ENCODE assay signal across 18 cellular contexts in genomic region chr22:18965526-18966421, GRCh38. TPM values are rescaled to one million over a fixed set of nuclear protein-coding genes. Genes with fewer than 3 reads are reported as not detected.
"Had no signal": no experiment of that assay in that cellular context is flagged by ENCODE, and none has a peak within 500 bp of the region (broad histone marks: within the 10 kb centered on the region; RNA-seq: fewer than 3 reads in every experiment).

No MANE protein-coding gene starts in this region.

- H3K9me3 Mint-ChIP-seq: activated CD4-positive, alpha-beta memory T cell treated with anti-CD3 and anti-CD28 coated beads, Interleukin-2, amount 10 ng/mL, durations not matched to agents 7 days and 5 days; activated naive CD4-positive, alpha-beta T cell treated with anti-CD3 and anti-CD28 coated beads, Interleukin-2, amount 10 ng/mL, durations not matched to agents 7 days and 5 days; activated T-helper 2 cell treated with anti-CD3 and anti-CD28 coated beads, Interferon-gamma antibody, Interleukin-2, Interleukin-4, amounts not matched to agents 10 μg/mL and 5 μg/mL and 100 μg/mL, durations not matched to agents 14 hours and 24 hours and 36 hours; nephron progenitor cell; stimulated activated naive B cell treated with anti-CD40 and anti-IgM and Interleukin-4, amounts not matched to agents 10 μg/mL and 1 μg/mL and 100 μg/mL, for 72 hours; T-helper 2 cell treated with Interferon-gamma antibody and Interleukin-4, amounts not matched to agents 5 μg/mL and 100 μg/mL, for 36 hours; WTC11 had no signal

- H3K4me3 Mint-ChIP-seq: activated CD4-positive, alpha-beta memory T cell treated with anti-CD3 and anti-CD28 coated beads, Interleukin-2, amount 10 ng/mL, durations not matched to agents 7 days and 5 days; activated CD8-positive, alpha-beta memory T cell treated with anti-CD3 and anti-CD28 coated beads, Interleukin-2, amount 10 ng/mL, durations not matched to agents 7 days and 5 days; activated naive CD4-positive, alpha-beta T cell treated with anti-CD3 and anti-CD28 coated beads, Interleukin-2, amount 10 ng/mL, durations not matched to agents 7 days and 5 days; nephron progenitor cell; stimulated activated naive B cell treated with anti-CD40 and anti-IgM and Interleukin-4, amounts not matched to agents 10 μg/mL and 1 μg/mL and 100 μg/mL, for 72 hours; T-helper 2 cell treated with Interferon-gamma antibody and Interleukin-4, amounts not matched to agents 5 μg/mL and 100 μg/mL, for 36 hours; WTC11 had no signal

- H3K36me3 Mint-ChIP-seq: activated CD8-positive, alpha-beta memory T cell treated with anti-CD3 and anti-CD28 coated beads, Interleukin-2, amount 10 ng/mL, durations not matched to agents 7 days and 5 days; activated naive CD4-positive, alpha-beta T cell treated with anti-CD3 and anti-CD28 coated beads, Interleukin-2, amount 10 ng/mL, durations not matched to agents 7 days and 5 days; stimulated activated naive B cell treated with anti-CD40 and anti-IgM and Interleukin-4, amounts not matched to agents 10 μg/mL and 1 μg/mL and 100 μg/mL, for 72 hours; WTC11 had no signal

- H3K4me3 ChIP-seq: psoas muscle, spleen, thoracic aorta, upper lobe of left lung had no signal

- H3K36me3 ChIP-seq: spleen, thoracic aorta, upper lobe of left lung had no signal

- H3K27ac Mint-ChIP-seq: activated CD4-positive, alpha-beta memory T cell treated with anti-CD3 and anti-CD28 coated beads, Interleukin-2, amount 10 ng/mL, durations not matched to agents 7 days and 5 days; activated CD8-positive, alpha-beta memory T cell treated with anti-CD3 and anti-CD28 coated beads, Interleukin-2, amount 10 ng/mL, durations not matched to agents 7 days and 5 days; activated naive CD4-positive, alpha-beta T cell treated with anti-CD3 and anti-CD28 coated beads, Interleukin-2, amount 10 ng/mL, durations not matched to agents 7 days and 5 days; activated T-helper 2 cell treated with anti-CD3 and anti-CD28 coated beads, Interferon-gamma antibody, Interleukin-2, Interleukin-4, amounts not matched to agents 10 μg/mL and 5 μg/mL and 100 μg/mL, durations not matched to agents 14 hours and 24 hours and 36 hours; nephron progenitor cell; stimulated activated naive B cell treated with anti-CD40 and anti-IgM and Interleukin-4, amounts not matched to agents 10 μg/mL and 1 μg/mL and 100 μg/mL, for 72 hours; T-helper 2 cell treated with Interferon-gamma antibody and Interleukin-4, amounts not matched to agents 5 μg/mL and 100 μg/mL, for 36 hours; WTC11 had no signal

- ATAC-seq: activated CD8-positive, alpha-beta memory T cell treated with anti-CD3 and anti-CD28 coated beads, Interleukin-2, amount 10 ng/mL, durations not matched to agents 7 days and 5 days; esophagus mucosa; left cardiac atrium; psoas muscle; stimulated activated naive B cell treated with anti-CD40 and anti-IgM and Interleukin-4, amounts not matched to agents 10 μg/mL and 1 μg/mL and 100 μg/mL, for 72 hours; WTC11 had no signal

- H3K27ac ChIP-seq: psoas muscle, spleen, thoracic aorta, upper lobe of left lung had no signal

- DNase-seq: activated CD4-positive, alpha-beta memory T cell treated with anti-CD3 and anti-CD28 coated beads, Interleukin-2, amount 10 ng/mL, durations not matched to agents 7 days and 5 days; activated CD4-positive, alpha-beta T cell treated with anti-CD3 and anti-CD28 coated beads for 48 hours; activated CD8-positive, alpha-beta memory T cell treated with anti-CD3 and anti-CD28 coated beads, Interleukin-2, amount 10 ng/mL, durations not matched to agents 7 days and 5 days; activated naive CD4-positive, alpha-beta T cell treated with anti-CD3 and anti-CD28 coated beads, Interleukin-2, amount 10 ng/mL, durations not matched to agents 7 days and 5 days; effector CD4-positive, alpha-beta T cell; left cardiac atrium; midbrain; nephron progenitor cell; stimulated activated naive B cell treated with anti-CD40 and anti-IgM and Interleukin-4, amounts not matched to agents 10 μg/mL and 1 μg/mL and 100 μg/mL, for 72 hours had no signal

- H3K9me3 ChIP-seq: psoas muscle, spleen, thoracic aorta, upper lobe of left lung had no signal

- H3K4me1 ChIP-seq: psoas muscle had no signal

- H3K4me1 Mint-ChIP-seq: nephron progenitor cell had no signal

RNA-seq across cellular contexts. Expression of gene PRODH, which starts 29.7 kb away (rescaled TPM):
- total RNA-seq: lung microvascular endothelial cell had no signal
